Comparison of ENCODE assay signal across 9 cellular contexts in genomic region chr6:154606457-154606856, GRCh38.
DNase-seq lines count a peak whose midpoint lies in the region; ATAC-seq and TF ChIP-seq lines count a peak whose summit lies in the region.
"Had no signal": no experiment of that assay in that cellular context is flagged by ENCODE, and none has a peak within 500 bp of the region (broad histone marks: within the 10 kb centered on the region; RNA-seq: fewer than 3 reads in every experiment).

No MANE protein-coding gene starts in this region.

- H3K36me3 Mint-ChIP-seq in naive B cell (no peaks in the 10 kb centered on the region), MCF 10A (ENCODE audit: insufficient read depth, unreplicated experiment) (no peaks in the 10 kb centered on the region)

- H3K4me3 Mint-ChIP-seq in naive B cell, result peak overlapping the region in 1 of 8 donors; percentile 67
- no peak overlapping the region for H3K4me3 Mint-ChIP-seq in MCF 10A (ENCODE audit: unreplicated experiment)

- in situ Hi-C loops in HAP-1 (cut with MboI; ENCODE audit: low sequenced_read_pairs), result no loop called here

- TF ChIP-seq CTCF in MCF 10A (IDR thresholded peaks at IDR 0.05; ENCODE audit: unreplicated experiment), result no peak

- H3K9me3 Mint-ChIP-seq in naive B cell (peaks cover 0 to 2% (median 0%) of the 10 kb centered on the region in 7 donors), MCF 10A (ENCODE audit: unreplicated experiment) (no peaks in the 10 kb centered on the region)

- POLR2A ChIA-PET in MCF 10A (lab: Yijun Ruan, JAX), result no interaction called here

- H3K4me1 ChIP-seq in HAP-1, result peaks cover 5% of the 10 kb centered on the region; the same call in 1 of the 2 replicates

- ATAC-seq in GM18867 (IDR thresholded peaks at IDR 0.05; ENCODE audit: unreplicated experiment), result peak; percentile 74
- ATAC-seq in HG02970 (IDR thresholded peaks at IDR 0.05; ENCODE audit: low FRiP score, unreplicated experiment), result peak; percentile 62
- ATAC-seq in naive B cell (ENCODE audit: low read depth in 2 of 2), result peak; percentile 86 to 92
- ATAC-seq: HCT116 had no signal

- H3K27me3 Mint-ChIP-seq in naive B cell, result peaks cover 5 to 19% (median 17%) of the 10 kb centered on the region in 3 donors
- no peaks in the 10 kb centered on the region for H3K27me3 Mint-ChIP-seq in MCF 10A (ENCODE audit: insufficient read depth, unreplicated experiment)

- intact Hi-C loops in MCF 10A (cut with micrococcal nuclease), result no loop called here

- H3K4me3 ChIP-seq in HAP-1, result no peak overlapping the region

- CTCF ChIA-PET in MCF 10A (lab: Yijun Ruan, JAX), result no interaction called here

- BruUV-seq in MCF 10A (replicated peaks; lab: Mats Ljungman, UMichigan), result no TSS peak

- peak; percentile 76 to 87 for DNase-seq in activated CD4-positive, alpha-beta T cell treated with anti-CD3 and anti-CD28 coated beads, Interleukin-2, amount 50 U/mL, for 24 hours (ENCODE audit: low read depth in 1 of 2, low spot score in 1 of 2)
- DNase-seq in naive B cell (peak; percentile 39), HAP-1 (ENCODE audit: low spot score in 2 of 2) (no peak), DMS153 (lab: John Stamatoyannopoulos, UW) (no peak), MCF 10A (ENCODE audit: unreplicated experiment) (no peak)
- DNase-seq in effector CD8-positive, alpha-beta T cell (lab: John Stamatoyannopoulos, UW), result no peak

- H3K27me3 ChIP-seq in HAP-1 (ENCODE audit: low read depth), result no peaks in the 10 kb centered on the region

- H3K36me3 ChIP-seq in HAP-1 (replicated peaks), result no peaks in the 10 kb centered on the region

- H3K4me1 Mint-ChIP-seq in naive B cell, result peaks cover 7 to 23% (median 22%) of the 10 kb centered on the region in 3 donors
- H3K4me1 Mint-ChIP-seq in MCF 10A (ENCODE audit: insufficient read depth, unreplicated experiment), result peaks cover 5% of the 10 kb centered on the region

- H3K9me3 ChIP-seq in HAP-1, result no peaks in the 10 kb centered on the region

- H3K27ac Mint-ChIP-seq in naive B cell, result peak overlapping the region; percentile 39 to 89 (median 70)
- H3K27ac Mint-ChIP-seq in MCF 10A (ENCODE audit: low read depth, unreplicated experiment), result no peak overlapping the region

Comparison
In these comparisons a context has a peak if more than half of its experiments do, and no peak if none do; other contexts are left out.
1. DNase-seq: peak in activated CD4-positive, alpha-beta T cell treated with anti-CD3 and anti-CD28 coated beads, Interleukin-2, amount 50 U/mL, for 24 hours (2 of 2) and naive B cell (single experiment); none in HAP-1 (0 of 2), effector CD8-positive, alpha-beta T cell (single experiment), DMS153 (single experiment) and MCF 10A (single experiment).
2. Peak in every context shown above with its lines, with median percentiles within 50 percentile points of each other: ATAC-seq.